10 cellular contexts compared by ENCODE assay signal in the genomic region with DNA sequence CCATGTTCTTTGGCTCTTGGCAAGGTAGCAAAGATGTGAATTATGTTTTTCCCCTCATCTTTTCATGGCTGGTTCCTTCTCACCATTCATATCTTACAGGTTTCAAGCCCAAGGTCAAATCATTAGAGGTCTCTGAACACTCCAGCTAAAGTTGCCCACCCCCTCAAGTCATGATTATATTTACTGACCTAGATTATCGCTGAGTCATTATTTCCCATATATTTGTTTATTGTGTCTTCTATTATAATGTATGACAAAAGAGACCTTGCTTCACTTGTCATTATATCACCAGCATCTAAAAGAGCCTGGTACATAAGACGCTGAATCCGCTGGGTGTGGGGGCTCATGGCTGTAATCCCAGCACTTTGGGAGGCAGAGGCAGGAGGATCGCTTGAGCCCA.
"Had no signal": no experiment of that assay in that cellular context is flagged by ENCODE, and none has a peak within 500 bp of the region (broad histone marks: within the 10 kb centered on the region; RNA-seq: fewer than 3 reads in every experiment).

No MANE protein-coding gene starts in this region.

- ATAC-seq: activated naive CD8-positive, alpha-beta T cell treated with anti-CD3 and anti-CD28 coated beads, Interleukin-2, amount 50 U/mL, for 24 hours; activated T-cell treated with anti-CD3 and anti-CD28 coated beads, Interleukin-2, amount 50 U/mL, for 4 hours had no signal

- H3K27me3 Mint-ChIP-seq: activated naive CD8-positive, alpha-beta T cell treated with anti-CD3 and anti-CD28 coated beads, Interleukin-2, amount 50 U/mL, for 24 hours had no signal

- DNase-seq: activated CD4-positive, alpha-beta T cell treated with anti-CD3 and anti-CD28 coated beads for 1 hour; activated naive CD8-positive, alpha-beta T cell treated with anti-CD3 and anti-CD28 coated beads, Interleukin-2, amount 50 U/mL, for 24 hours; activated T-cell treated with anti-CD3 and anti-CD28 coated beads, Interleukin-2, amount 50 U/mL, for 4 hours; esophagus squamous epithelium; glutamatergic neuron; small intestine; substantia nigra; transverse colon had no signal

- H3K27me3 ChIP-seq: ascending aorta, esophagus squamous epithelium, right atrium auricular region, transverse colon had no signal

- H3K4me3 ChIP-seq: ascending aorta, esophagus squamous epithelium, right atrium auricular region, transverse colon had no signal

- H3K9me3 Mint-ChIP-seq: activated naive CD8-positive, alpha-beta T cell treated with anti-CD3 and anti-CD28 coated beads, Interleukin-2, amount 50 U/mL, for 24 hours; activated T-cell treated with anti-CD3 and anti-CD28 coated beads, Interleukin-2, amount 50 U/mL, for 4 hours had no signal

- H3K27ac Mint-ChIP-seq: activated naive CD8-positive, alpha-beta T cell treated with anti-CD3 and anti-CD28 coated beads, Interleukin-2, amount 50 U/mL, for 24 hours had no signal

- H3K4me3 Mint-ChIP-seq: activated naive CD8-positive, alpha-beta T cell treated with anti-CD3 and anti-CD28 coated beads, Interleukin-2, amount 50 U/mL, for 24 hours; activated T-cell treated with anti-CD3 and anti-CD28 coated beads, Interleukin-2, amount 50 U/mL, for 4 hours had no signal

- H3K36me3 ChIP-seq: ascending aorta, right atrium auricular region, transverse colon had no signal

- H3K9me3 ChIP-seq: ascending aorta, esophagus squamous epithelium, right atrium auricular region, transverse colon had no signal

- H3K4me1 ChIP-seq: ascending aorta, transverse colon had no signal

- H3K27ac ChIP-seq: ascending aorta, esophagus squamous epithelium, right atrium auricular region, transverse colon had no signal
